In the genomic region with DNA sequence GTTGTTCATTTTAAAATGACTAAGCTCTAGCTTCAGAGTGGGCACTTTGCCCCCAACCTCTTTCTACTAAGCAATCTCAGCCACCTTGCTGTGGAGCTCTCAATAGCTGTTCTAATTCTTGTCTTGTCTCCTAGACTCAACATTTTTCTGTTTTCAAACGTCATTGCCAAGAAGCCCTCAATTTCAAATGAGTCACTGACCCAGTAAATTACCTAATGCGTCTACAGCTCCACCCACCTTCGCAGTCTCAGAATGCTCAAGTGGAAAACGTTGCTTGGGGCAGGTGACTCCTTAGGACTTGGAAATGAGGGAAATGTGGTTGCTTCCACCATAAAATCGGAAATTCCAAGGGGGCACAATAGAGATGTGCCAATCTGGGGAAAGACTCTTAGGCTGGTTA, we compare ENCODE assay signal across 10 cellular contexts. TPM values are rescaled to one million over a fixed set of nuclear protein-coding genes. Genes with fewer than 3 reads are reported as not detected.
DNase-seq lines count a peak whose midpoint lies in the region; ATAC-seq, FAIRE-seq and TF ChIP-seq lines count a peak whose summit lies in the region.
"Had no signal": no experiment of that assay in that cellular context is flagged by ENCODE, and none has a peak within 500 bp of the region (broad histone marks: within the 10 kb centered on the region; RNA-seq: fewer than 3 reads in every experiment).

No MANE protein-coding gene starts in this region.

- no TSS peak for BruUV-seq in Calu3 (replicated peaks; lab: Mats Ljungman, UMichigan)

- TF ChIP-seq CTCF in Calu3 (IDR thresholded peaks at IDR 0.05; ENCODE audit: unreplicated experiment): no peak
- no peak for TF ChIP-seq CTCF in bronchial epithelial cell (IDR thresholded peaks at IDR 0.05; ENCODE audit: insufficient read depth, low read length, severe bottlenecking)

- H3K36me3 Mint-ChIP-seq in Calu3 (ENCODE audit: insufficient read depth, unreplicated experiment): no peaks in the 10 kb centered on the region

- ATAC-seq in HG02588 (IDR thresholded peaks at IDR 0.05; ENCODE audit: unreplicated experiment): no peak

- CTCF ChIA-PET in Calu3 (lab: Charles Lee): no interaction called here

- H3K36me3 ChIP-seq in bronchial epithelial cell (ENCODE audit: control insufficient read depth, insufficient read depth, low read length): no peaks in the 10 kb centered on the region

- no peak for FAIRE-seq in bronchial epithelial cell (lab: Jason Lieb, UNC)
- FAIRE-seq: GM19239 had no signal

- intact Hi-C loops in Calu3 (cut with micrococcal nuclease; ENCODE audit: unreplicated experiment): no loop called here

- no peaks in the 10 kb centered on the region for H3K9me3 Mint-ChIP-seq in Calu3 (ENCODE audit: low read depth, unreplicated experiment)
- H3K9me3 Mint-ChIP-seq: HFFc6 had no signal

- no peaks in the 10 kb centered on the region for H3K27me3 ChIP-seq in bronchial epithelial cell (ENCODE audit: control insufficient read depth, insufficient read depth, low read length)

- H3K4me3 ChIP-seq in bronchial epithelial cell (ENCODE audit: low read depth, low read length): no peak overlapping the region

- H3K27ac Mint-ChIP-seq in Calu3 (ENCODE audit: unreplicated experiment): no peak overlapping the region
- H3K27ac Mint-ChIP-seq: HFFc6 had no signal

- H3K27me3 Mint-ChIP-seq in Calu3 (ENCODE audit: unreplicated experiment): peaks cover 17% of the 10 kb centered on the region

- DNase-seq in Calu3 (peak; percentile 20), LHCN-M2 (ENCODE audit: low read depth) (peak; percentile 11), bronchial epithelial cell (ENCODE audit: low read depth) (peak; percentile 88), midbrain (lab: John Stamatoyannopoulos, UW) (peak; percentile 51), SKM-1 treated with dmso at 0.1 percent for 144 hours (lab: John Stamatoyannopoulos, UW; ENCODE audit: unreplicated experiment) (no peak), NCI-H446 treated with DMSO at 0.1 percent for 48 hours (lab: John Stamatoyannopoulos, UW) (no peak)
- no peak for DNase-seq in activated CD4-positive, CD25-positive, alpha-beta regulatory T cell (lab: John Stamatoyannopoulos, UW)
- DNase-seq: HFFc6 had no signal

- no peak overlapping the region for H3K4me3 Mint-ChIP-seq in Calu3 (ENCODE audit: low read depth, unreplicated experiment)
- H3K4me3 Mint-ChIP-seq: HFFc6 had no signal

- peaks cover 5% of the 10 kb centered on the region for H3K4me1 Mint-ChIP-seq in Calu3 (ENCODE audit: low read depth, unreplicated experiment)

RNA-seq across cellular contexts. Expression of a gene that starts 59.0 kb away (rescaled TPM):
- 12.1 and 16.1 TPM in 2 replicates for total RNA-seq in Calu3 (2022)
- total RNA-seq in LHCN-M2 (2014; rRNA removed): 7.1 and 11.1 TPM in 2 replicates
- 9.6 TPM for polyA plus RNA-seq in LHCN-M2 (2012)
- total RNA-seq in bronchial epithelial cell: 21.9 and 23.0 TPM in 2 replicates

Comparison
In these comparisons a context has a peak if more than half of its experiments do, and no peak if none do; other contexts are left out.
1. DNase-seq: peak in Calu3 (single experiment), LHCN-M2 (single experiment), bronchial epithelial cell (single experiment) and midbrain (single experiment); none in activated CD4-positive, CD25-positive, alpha-beta regulatory T cell (0 of 4), SKM-1 treated with dmso at 0.1 percent for 144 hours (single experiment) and NCI-H446 treated with DMSO at 0.1 percent for 48 hours (single experiment).